Comparison of ENCODE assay signal across 8 cellular contexts in genomic region chr10:72626444-72626754, GRCh38. TPM values are rescaled to one million over a fixed set of nuclear protein-coding genes. Genes with fewer than 3 reads are reported as not detected.
DNase-seq lines count a peak whose midpoint lies in the region; ATAC-seq and TF ChIP-seq lines count a peak whose summit lies in the region.

No MANE protein-coding gene starts in this region.

- H3K4me1 ChIP-seq in left ventricle myocardium inferior, result peaks cover 24% of the 10 kb centered on the region
- no peaks in the 10 kb centered on the region for H3K4me1 ChIP-seq in mesendoderm (ENCODE audit: control insufficient read depth, low read depth, low read length)
- H3K4me1 ChIP-seq in uterus, result no peaks in the 10 kb centered on the region

- H3K27me3 ChIP-seq in left ventricle myocardium inferior (ENCODE audit: low read depth) (no peaks in the 10 kb centered on the region), mesendoderm (ENCODE audit: insufficient read depth, low read length, poor library complexity) (no peaks in the 10 kb centered on the region), uterus (no peaks in the 10 kb centered on the region)

- H3K4me2 ChIP-seq in mesendoderm (ENCODE audit: low read length), result no peak overlapping the region

- H3K9ac ChIP-seq in mesendoderm (ENCODE audit: low read length), result peak overlapping the region; percentile 67

- TF ChIP-seq CTCF in left ventricle myocardium inferior (IDR thresholded peaks at IDR 0.05; ENCODE audit: borderline replicate concordance) (no peak), astrocyte of the cerebellum (IDR thresholded peaks at IDR 0.05; ENCODE audit: low read depth, low read length, missing control alignments) (no peak), uterus (IDR thresholded peaks at IDR 0.05) (peak in 1 of 4 experiments; percentile 4)

- H3K56ac ChIP-seq in mesendoderm (ENCODE audit: low read length), result peak overlapping the region; percentile 86

- WGBS in mesendoderm (ENCODE audit: extremely low coverage, insufficient coverage, low lambda C conversion rate), result no CpG with 5 or more reads among the region's 1 CpG

- ATAC-seq in Right ventricle myocardium inferior (no peak), GM18907 (IDR thresholded peaks at IDR 0.05; ENCODE audit: unreplicated experiment) (no peak)

- DNase-seq in left ventricle myocardium inferior (no peak), Right ventricle myocardium inferior (ENCODE audit: missing footprints) (no peak), astrocyte of the cerebellum (ENCODE audit: low read depth) (no peak), mesendoderm (no peak), uterus (no peak), NCI-H526 (lab: John Stamatoyannopoulos, UW) (no peak), NCI-H2196 (lab: John Stamatoyannopoulos, UW; ENCODE audit: unreplicated experiment) (no peak)

- H2BK15ac ChIP-seq in mesendoderm (replicated peaks; ENCODE audit: low read depth), result no peak overlapping the region

- in situ Hi-C loops in astrocyte of the cerebellum (cut with HindIII; ENCODE audit: low sequenced_read_pairs), result no loop called here

- H3K23ac ChIP-seq in mesendoderm (ENCODE audit: low read length), result no peak overlapping the region

- H4K8ac ChIP-seq in mesendoderm (ENCODE audit: low read depth, low read length), result no peak overlapping the region

- H3K4ac ChIP-seq in mesendoderm (ENCODE audit: low read depth, low read length), result no peak overlapping the region

- H3K79me1 ChIP-seq in mesendoderm (ENCODE audit: low read length), result peaks cover 7% of the 10 kb centered on the region

- intact Hi-C loops in left ventricle myocardium inferior (cut with micrococcal nuclease), result no loop called here
- intact Hi-C loops in Right ventricle myocardium inferior (cut with DNase I), result loop anchor here (5.0 to 10.0 kb wide), 2 partner anchors 66 to 208 kb away; partner anchors contain the start of gene MCU
- intact Hi-C loops in uterus (cut with DNase I; ENCODE audit: low total_unique reads), result no loop called here

- peak overlapping the region; percentile 85 for H3K4me3 ChIP-seq in left ventricle myocardium inferior
- H3K4me3 ChIP-seq in astrocyte of the cerebellum (ENCODE audit: low read depth, low read length), result peak overlapping the region; percentile 94
- H3K4me3 ChIP-seq in mesendoderm (ENCODE audit: low read length), result no peak overlapping the region
- peak overlapping the region; percentile 76 to 82 for H3K4me3 ChIP-seq in uterus

- H3K9me3 ChIP-seq in left ventricle myocardium inferior (replicated peaks), result no peaks in the 10 kb centered on the region
- H3K9me3 ChIP-seq in uterus, result no peaks in the 10 kb centered on the region

- H2BK120ac ChIP-seq in mesendoderm (ENCODE audit: low read depth, low read length), result no peak overlapping the region

- H3K27ac ChIP-seq in left ventricle myocardium inferior (replicated peaks) (peak overlapping the region; percentile 83), mesendoderm (ENCODE audit: low read depth, low read length) (no peak overlapping the region), uterus (peak overlapping the region; percentile 88 to 92)

- TF ChIP-seq POLR2A in uterus (IDR thresholded peaks at IDR 0.05), result no peak

- no peak overlapping the region for H2AK5ac ChIP-seq in mesendoderm (ENCODE audit: low read length)

- no peak overlapping the region for H3K18ac ChIP-seq in mesendoderm (ENCODE audit: low read length)

- peak overlapping the region; percentile 29 for H4K5ac ChIP-seq in mesendoderm (ENCODE audit: low read length)

- H3K79me2 ChIP-seq in mesendoderm (ENCODE audit: control insufficient read depth, insufficient read depth, low read length), result peaks cover 5% of the 10 kb centered on the region

- no peak overlapping the region for H2BK5ac ChIP-seq in mesendoderm (ENCODE audit: low read length)

- H3K36me3 ChIP-seq in left ventricle myocardium inferior, result no peaks in the 10 kb centered on the region
- H3K36me3 ChIP-seq in mesendoderm (ENCODE audit: control insufficient read depth, insufficient read depth, low read length), result no peaks in the 10 kb centered on the region
- H3K36me3 ChIP-seq in uterus, result no peaks in the 10 kb centered on the region

RNA-seq across cellular contexts. Expression of gene MICU1, which starts 0.5 kb away (rescaled TPM):
- total RNA-seq in left ventricle myocardium inferior (37.4 TPM), Right ventricle myocardium inferior (49.0 TPM), uterus (100 to 1,000 TPM in 1 of 4 donors, 10 to 100 TPM in 3; 24.4 to 195 (median 66.9) TPM)
- polyA plus RNA-seq in mesendoderm (2013, experiment 1 of 2), result 22.8 TPM
- 23.2 TPM for polyA plus RNA-seq in mesendoderm (2013, experiment 2 of 2)
